ENCODE assay signal across 17 cellular contexts in the genomic region with DNA sequence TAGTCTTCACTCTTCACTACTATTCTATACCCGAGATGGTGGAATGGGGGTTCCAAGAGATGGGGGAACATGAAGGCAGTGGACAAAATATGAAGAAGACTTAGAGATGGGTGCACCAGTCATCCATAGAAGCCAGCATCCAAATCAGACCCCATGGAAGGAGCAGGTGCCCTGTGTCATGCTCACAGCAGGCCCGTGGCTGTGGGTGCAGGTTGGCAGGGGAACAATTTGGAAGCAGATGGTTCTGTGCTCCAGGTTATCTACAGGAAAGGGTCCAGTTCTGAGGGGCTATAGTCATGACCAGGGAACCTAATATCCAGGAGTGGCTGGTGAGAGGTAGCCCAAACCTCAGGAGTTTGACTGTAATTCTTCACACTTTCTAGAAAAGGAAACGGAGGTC. TPM values are rescaled to one million over a fixed set of nuclear protein-coding genes. Genes with fewer than 3 reads are reported as not detected.
DNase-seq lines count a peak whose midpoint lies in the region; ATAC-seq and TF ChIP-seq lines count a peak whose summit lies in the region.
"Had no signal": no experiment of that assay in that cellular context is flagged by ENCODE, and none has a peak within 500 bp of the region (broad histone marks: within the 10 kb centered on the region; RNA-seq: fewer than 3 reads in every experiment).

No MANE protein-coding gene starts in this region.

- H3K4me3 ChIP-seq in cardiac muscle cell (no peak overlapping the region), heart right ventricle (no peak overlapping the region), colonic mucosa (no peak overlapping the region), dorsolateral prefrontal cortex (no peak overlapping the region)
- H3K4me3 ChIP-seq: A549, GM23338 had no signal

- no peaks in the 10 kb centered on the region for H3K9me3 ChIP-seq in cardiac muscle cell (ENCODE audit: low read depth)
- H3K9me3 ChIP-seq in heart right ventricle, result no peaks in the 10 kb centered on the region
- H3K9me3 ChIP-seq in colonic mucosa, result no peaks in the 10 kb centered on the region
- H3K9me3 ChIP-seq: A549 had no signal

- 55 to 76% methylated on average over 3 of the region's 3 CpGs for WGBS in heart right ventricle, 2 donors

- DNase-seq in cardiac muscle cell (ENCODE audit: low read depth in 1 of 2, low spot score in 1 of 2), result no peak
- DNase-seq in heart right ventricle, result no peak
- DNase-seq in colonic mucosa, result peak; percentile 12
- DNase-seq in myocyte (ENCODE audit: low read depth), result peak; percentile 23
- no peak for DNase-seq in dorsolateral prefrontal cortex
- DNase-seq in GM20000 (ENCODE audit: low spot score), result no peak
- no peak for DNase-seq in EL
- DNase-seq: activated CD4-positive, alpha-beta T cell treated with anti-CD3 and anti-CD28 coated beads, Interleukin-2, amount 50 U/mL, for 1 hour; CD4-positive, alpha-beta T cell; natural killer cell; NCI-H1694 treated with DMSO at 0.1 percent for 48 hours; NCI-H446 treated with DMSO at 0.1 percent for 48 hours; SIG-M5 had no signal

- H3K36me3 ChIP-seq in cardiac muscle cell, result no peaks in the 10 kb centered on the region
- peaks cover 0 to 39% (median 0%) of the 10 kb centered on the region in 9 donors for H3K36me3 ChIP-seq in heart right ventricle
- H3K36me3 ChIP-seq in colonic mucosa, result no peaks in the 10 kb centered on the region

- H3K27me3 ChIP-seq in cardiac muscle cell (no peaks in the 10 kb centered on the region), heart right ventricle (no peaks in the 10 kb centered on the region), colonic mucosa (no peaks in the 10 kb centered on the region), dorsolateral prefrontal cortex (no peaks in the 10 kb centered on the region)

- ATAC-seq in heart right ventricle (no peak), GM18870 (IDR thresholded peaks at IDR 0.05; ENCODE audit: unreplicated experiment) (no peak)
- ATAC-seq: GM23338, natural killer cell had no signal

- H3K4me1 ChIP-seq in cardiac muscle cell (ENCODE audit: low read depth) (peaks cover 31% of the 10 kb centered on the region), heart right ventricle (peaks cover 4 to 76% (median 54%) of the 10 kb centered on the region in 9 donors), colonic mucosa (peaks cover 19% of the 10 kb centered on the region)

- no peak overlapping the region for H3K9ac ChIP-seq in colonic mucosa (ENCODE audit: low read depth in 2 of 2, low read length in 2 of 2)

- TF ChIP-seq CTCF in cardiac muscle cell (IDR thresholded peaks at IDR 0.05; ENCODE audit: low read depth, low read length) (no peak), heart right ventricle (IDR thresholded peaks at IDR 0.05) (no peak), colonic mucosa (IDR thresholded peaks at IDR 0.05) (no peak), dorsolateral prefrontal cortex (IDR thresholded peaks at IDR 0.05 in 54 of 56, conservative IDR thresholded peaks at IDR 0.05 in 2 of 56; ENCODE audit: low read depth in 1 of 56, partially characterized antibody in 56 of 56) (no peak), GM20000 (IDR thresholded peaks at IDR 0.05; ENCODE audit: extremely low read depth, missing control alignments) (no peak)

- H3K27ac ChIP-seq in cardiac muscle cell (peak overlapping the region; percentile 68), heart right ventricle (peak overlapping the region in 3 of 10 donors; percentile 20 to 51 (median 37)), colonic mucosa (no peak overlapping the region), dorsolateral prefrontal cortex (peak overlapping the region in 15 of 59 donors; percentile 7 to 93 (median 38))

- intact Hi-C loops in heart right ventricle (cut with DNase I) (loop anchor here in 7 of 10 donors (5.0 to 10.0 kb wide), 3 partner anchors 43 to 206 kb away; no protein-coding TSS in a partner anchor), colonic mucosa (cut with DNase I) (loop anchor here (10.0 kb wide), 1 partner anchor 206 kb away; no protein-coding TSS in a partner anchor), dorsolateral prefrontal cortex (cut with DNase I) (loop anchor here in 1 of 2 donors (10.0 kb wide), 2 partner anchors 176 to 206 kb away; no protein-coding TSS in a partner anchor)

RNA-seq across cellular contexts. Expression of gene LPCAT2, which starts 9.6 kb away (rescaled TPM):
- total RNA-seq in cardiac muscle cell, result 1.5 and 6.2 TPM in 2 replicates
- 4.0 and 4.4 TPM in 2 replicates for polyA plus RNA-seq in cardiac muscle cell
- 10 to 100 TPM in 1 of 10 donors, 1 to 10 TPM in 9; 4.7 to 10.9 (median 7.0) TPM for total RNA-seq in heart right ventricle
- 1 to 10 TPM; 4.0 to 8.1 TPM for polyA plus RNA-seq in heart right ventricle
- 10 to 100 TPM; 22.6 to 30.5 TPM for total RNA-seq in colonic mucosa
- 5.8 and 6.2 TPM in 2 replicates for total RNA-seq in myocyte
- 9.6 TPM for polyA plus RNA-seq in myocyte (2012)
- total RNA-seq in dorsolateral prefrontal cortex, result 10 to 100 TPM in 88 of 120 experiments, 1 to 10 TPM in 32; 3.1 to 28.7 (median 11.7) TPM

RNA-seq across cellular contexts. Expression of gene MMP2, which starts 20.3 kb away (rescaled TPM):
- total RNA-seq in cardiac muscle cell (37.5 and 44.3 TPM in 2 replicates), heart right ventricle (100 to 1,000 TPM in 5 of 10 donors, 10 to 100 TPM in 5; 42.3 to 157 (median 88.0) TPM), colonic mucosa (100 to 1,000 TPM in 1 of 2 donors, 10 to 100 TPM in 1; 32.8 to 101 TPM), myocyte (191 and 204 TPM in 2 replicates), dorsolateral prefrontal cortex (10 to 100 TPM in 6 of 120 experiments, 1 to 10 TPM in 114; 1.1 to 13.3 (median 4.3) TPM)
- polyA plus RNA-seq in cardiac muscle cell (39.9 and 55.2 TPM in 2 replicates), heart right ventricle (100 to 1,000 TPM in 1 of 2 donors, 10 to 100 TPM in 1; 36.1 to 119 TPM)
- 1,920 TPM for polyA plus RNA-seq in myocyte (2012)
- total RNA-seq: activated T-cell treated with anti-CD3 and anti-CD28 coated beads, Interleukin-2, amount 50 U/mL, for 72 hours; CD4-positive, alpha-beta T cell; natural killer cell had no signal

Comparison
In these comparisons a context has a peak if more than half of its experiments do, and no peak if none do; other contexts are left out.
1. DNase-seq: peak in colonic mucosa (single experiment) and myocyte (single experiment); none in cardiac muscle cell (0 of 2), heart right ventricle (0 of 2), dorsolateral prefrontal cortex (0 of 10), GM20000 (single experiment) and EL (single experiment).